In genomic region chr15:85795669-85796305, GRCh38 we compare ENCODE assay signal across 10 cellular contexts. TPM values are rescaled to one million over a fixed set of nuclear protein-coding genes. Genes with fewer than 3 reads are reported as not detected.
DNase-seq lines count a peak whose midpoint lies in the region; ATAC-seq and TF ChIP-seq lines count a peak whose summit lies in the region.
"Had no signal": no experiment of that assay in that cellular context is flagged by ENCODE, and none has a peak within 500 bp of the region (broad histone marks: within the 10 kb centered on the region; RNA-seq: fewer than 3 reads in every experiment).

No MANE protein-coding gene starts in this region.

- H3K27me3 ChIP-seq in ACC112 (ENCODE audit: insufficient read depth, low read length): no peaks in the 10 kb centered on the region
- no peaks in the 10 kb centered on the region for H3K27me3 ChIP-seq in HAP-1 (ENCODE audit: low read depth)
- H3K27me3 ChIP-seq: upper lobe of left lung had no signal

- TF ChIP-seq CTCF in mesothelial cell of epicardium (IDR thresholded peaks at IDR 0.05; ENCODE audit: unreplicated experiment): no peak

- no peak overlapping the region for H3K27ac Mint-ChIP-seq in activated T-helper 1 cell treated with anti-CD3 and anti-CD28 coated beads, Interleukin-12 subunit alpha, Interleukin-12 subunit beta, Interleukin-2, Interleukin-4 antibody, amounts not matched to agents 30 ng/mL and 10 ng/mL and 1 ng/mL, durations not matched to agents 14 hours and 24 hours and 36 hours
- no peak overlapping the region for H3K27ac Mint-ChIP-seq in mesothelial cell of epicardium

- in situ Hi-C loops in HAP-1 (cut with MboI; ENCODE audit: low sequenced_read_pairs): no loop called here

- peaks cover 12% of the 10 kb centered on the region for H3K4me1 ChIP-seq in ACC112 (ENCODE audit: control insufficient read depth, insufficient read depth, low read length, unreplicated experiment)
- H3K4me1 ChIP-seq in HAP-1: peaks cover 17% of the 10 kb centered on the region

- no peak for ATAC-seq in GM21737 (IDR thresholded peaks at IDR 0.05; ENCODE audit: unreplicated experiment)

- H3K27ac ChIP-seq in ACC112 (ENCODE audit: low read depth, low read length): no peak overlapping the region

- peak overlapping the region; percentile 93 for H2AFZ ChIP-seq in ACC112 (ENCODE audit: low read length, unreplicated experiment)

- intact Hi-C loops in activated T-helper 1 cell treated with anti-CD3 and anti-CD28 coated beads, Interleukin-12 subunit alpha, Interleukin-12 subunit beta, Interleukin-2, Interleukin-4 antibody, amounts not matched to agents 30 ng/mL and 10 ng/mL and 1 ng/mL, durations not matched to agents 14 hours and 24 hours and 36 hours (cut with micrococcal nuclease): loop anchor here (1.0 to 10.0 kb wide), 6 partner anchors 65 to 1871 kb away; partner anchors contain the start of genes AKAP13 and PDE8A

- peaks cover 23% of the 10 kb centered on the region for H3K79me2 ChIP-seq in ACC112 (ENCODE audit: control insufficient read depth, insufficient read depth, low read length, unreplicated experiment)

- peak overlapping the region; percentile 79 for H3K4me3 ChIP-seq in ACC112 (ENCODE audit: low read depth, low read length)
- peak overlapping the region; percentile 57; the same call in 1 of the 2 replicates for H3K4me3 ChIP-seq in HAP-1

- peaks cover 4% of the 10 kb centered on the region for H3K27me3 Mint-ChIP-seq in activated T-helper 1 cell treated with anti-CD3 and anti-CD28 coated beads, Interleukin-12 subunit alpha, Interleukin-12 subunit beta, Interleukin-2, Interleukin-4 antibody, amounts not matched to agents 30 ng/mL and 10 ng/mL and 1 ng/mL, durations not matched to agents 14 hours and 24 hours and 36 hours (ENCODE audit: insufficient read depth)
- peaks cover 2% of the 10 kb centered on the region for H3K27me3 Mint-ChIP-seq in mesothelial cell of epicardium (ENCODE audit: low read depth)

- H3K4me1 Mint-ChIP-seq in activated T-helper 1 cell treated with anti-CD3 and anti-CD28 coated beads, Interleukin-12 subunit alpha, Interleukin-12 subunit beta, Interleukin-2, Interleukin-4 antibody, amounts not matched to agents 30 ng/mL and 10 ng/mL and 1 ng/mL, durations not matched to agents 14 hours and 24 hours and 36 hours (ENCODE audit: low read depth): peaks cover 28% of the 10 kb centered on the region
- peaks cover 20% of the 10 kb centered on the region for H3K4me1 Mint-ChIP-seq in mesothelial cell of epicardium

- no peaks in the 10 kb centered on the region for H3K9me3 ChIP-seq in HAP-1
- H3K9me3 ChIP-seq: upper lobe of left lung had no signal

- H3K9me3 Mint-ChIP-seq in activated T-helper 1 cell treated with anti-CD3 and anti-CD28 coated beads, Interleukin-12 subunit alpha, Interleukin-12 subunit beta, Interleukin-2, Interleukin-4 antibody, amounts not matched to agents 30 ng/mL and 10 ng/mL and 1 ng/mL, durations not matched to agents 14 hours and 24 hours and 36 hours: no peaks in the 10 kb centered on the region
- H3K9me3 Mint-ChIP-seq in mesothelial cell of epicardium: no peaks in the 10 kb centered on the region

- H3K4me3 Mint-ChIP-seq in activated T-helper 1 cell treated with anti-CD3 and anti-CD28 coated beads, Interleukin-12 subunit alpha, Interleukin-12 subunit beta, Interleukin-2, Interleukin-4 antibody, amounts not matched to agents 30 ng/mL and 10 ng/mL and 1 ng/mL, durations not matched to agents 14 hours and 24 hours and 36 hours: peak overlapping the region; percentile 88
- peak overlapping the region; percentile 51 for H3K4me3 Mint-ChIP-seq in mesothelial cell of epicardium

- DNase-seq in HAP-1 (ENCODE audit: low spot score in 2 of 2) (peak; percentile 32 to 41), mesothelial cell of epicardium (ENCODE audit: low spot score in 2 of 2, unreplicated experiment in 2 of 2) (no peak), C1 segment of cervical spinal cord (lab: John Stamatoyannopoulos, UW) (no peak), Ammon's horn (ENCODE audit: low spot score) (no peak), cortex of kidney (lab: John Stamatoyannopoulos, UW) (no peak)
- DNase-seq in activated T-helper 1 cell treated with anti-CD3 and anti-CD28 coated beads, Interleukin-12 subunit alpha, Interleukin-12 subunit beta, Interleukin-2, Interleukin-4 antibody, amounts not matched to agents 30 ng/mL and 10 ng/mL and 1 ng/mL, durations not matched to agents 14 hours and 24 hours and 36 hours (ENCODE audit: low spot score): no peak
- DNase-seq: stimulated activated CD4-positive, alpha-beta T cell treated with anti-CD3 and anti-CD28 coated beads, Interleukin-12 subunit alpha, Interleukin-12 subunit beta, amount 100 ng/mL, for 4 hours; upper lobe of left lung had no signal

- peaks cover 2% of the 10 kb centered on the region for H3K36me3 Mint-ChIP-seq in activated T-helper 1 cell treated with anti-CD3 and anti-CD28 coated beads, Interleukin-12 subunit alpha, Interleukin-12 subunit beta, Interleukin-2, Interleukin-4 antibody, amounts not matched to agents 30 ng/mL and 10 ng/mL and 1 ng/mL, durations not matched to agents 14 hours and 24 hours and 36 hours (ENCODE audit: low read depth)
- no peaks in the 10 kb centered on the region for H3K36me3 Mint-ChIP-seq in mesothelial cell of epicardium

- H3K36me3 ChIP-seq in ACC112 (ENCODE audit: insufficient read depth, low read length) (no peaks in the 10 kb centered on the region), HAP-1 (replicated peaks) (peaks cover 3% of the 10 kb centered on the region; the same call in 1 of the 2 replicates)
- H3K36me3 ChIP-seq: upper lobe of left lung had no signal

RNA-seq across cellular contexts. Expression of gene KLHL25, which starts 1.1 kb away (rescaled TPM):
- total RNA-seq in activated T-helper 1 cell treated with anti-CD3 and anti-CD28 coated beads, Interleukin-12 subunit alpha, Interleukin-12 subunit beta, Interleukin-2, Interleukin-4 antibody, amounts not matched to agents 30 ng/mL and 10 ng/mL and 1 ng/mL, durations not matched to agents 14 hours and 24 hours and 36 hours: 10.7 and 11.0 TPM in 2 replicates
- total RNA-seq in mesothelial cell of epicardium: 7.1 to 8.1 TPM (median 8.0 TPM) in 3 replicates

Comparison
In these comparisons a context has a peak if more than half of its experiments do, and no peak if none do; other contexts are left out.
1. DNase-seq: peak in HAP-1 (2 of 2); none in activated T-helper 1 cell treated with anti-CD3 and anti-CD28 coated beads, Interleukin-12 subunit alpha, Interleukin-12 subunit beta, Interleukin-2, Interleukin-4 antibody, amounts not matched to agents 30 ng/mL and 10 ng/mL and 1 ng/mL, durations not matched to agents 14 hours and 24 hours and 36 hours (single experiment), mesothelial cell of epicardium (0 of 2), C1 segment of cervical spinal cord (0 of 14), Ammon's horn (single experiment) and cortex of kidney (single experiment).